In genomic region chr3:99927651-99928390, GRCh38 we compare ENCODE assay signal across 20 cellular contexts.
DNase-seq lines count a peak whose midpoint lies in the region; ATAC-seq and TF ChIP-seq lines count a peak whose summit lies in the region.
"Had no signal": no experiment of that assay in that cellular context is flagged by ENCODE, and none has a peak within 500 bp of the region (broad histone marks: within the 10 kb centered on the region; RNA-seq: fewer than 3 reads in every experiment).

No MANE protein-coding gene starts in this region.

- no peaks in the 10 kb centered on the region for H3K36me3 ChIP-seq in HUES64 (ENCODE audit: insufficient read depth, low read length)
- H3K36me3 ChIP-seq in esophagus squamous epithelium, result no peaks in the 10 kb centered on the region
- no peaks in the 10 kb centered on the region for H3K36me3 ChIP-seq in muscle layer of duodenum (ENCODE audit: control insufficient read depth in 1 of 2, insufficient read depth in 2 of 2, low read length in 2 of 2)
- H3K36me3 ChIP-seq in thoracic aorta, result no peaks in the 10 kb centered on the region
- H3K36me3 ChIP-seq: breast epithelium, thyroid gland had no signal

- intact Hi-C loops in esophagus squamous epithelium (cut with DNase I), result no loop called here

- H3K27ac ChIP-seq in HUES64 (ENCODE audit: low read depth, low read length) (peak overlapping the region; percentile 78), esophagus squamous epithelium (peak overlapping the region in 3 of 4 donors; percentile 21 to 59 (median 56)), muscle layer of duodenum (ENCODE audit: low read length) (peak overlapping the region; percentile 45), thoracic aorta (peak overlapping the region; percentile 85 to 90)
- H3K27ac ChIP-seq: spleen, thyroid gland had no signal

- H3K9me3 ChIP-seq in HUES64 (ENCODE audit: insufficient read depth, low read depth, low read length) (no peaks in the 10 kb centered on the region), esophagus squamous epithelium (no peaks in the 10 kb centered on the region), muscle layer of duodenum (ENCODE audit: control insufficient read depth in 1 of 2, low read length in 2 of 2) (no peaks in the 10 kb centered on the region), thoracic aorta (no peaks in the 10 kb centered on the region)
- H3K9me3 ChIP-seq: breast epithelium, spleen, thyroid gland had no signal

- TF ChIP-seq CTCF in esophagus squamous epithelium (IDR thresholded peaks at IDR 0.05) (no peak), thoracic aorta (IDR thresholded peaks at IDR 0.05) (no peak)

- ATAC-seq in thoracic aorta (ENCODE audit: insufficient number of reproducible peaks, low FRiP score, low read depth), result no peak
- ATAC-seq: naive thymus-derived CD8-positive, alpha-beta T cell had no signal

- H3K27me3 ChIP-seq in HUES64 (ENCODE audit: insufficient read depth, low read length) (no peaks in the 10 kb centered on the region), esophagus squamous epithelium (no peaks in the 10 kb centered on the region), muscle layer of duodenum (ENCODE audit: low read depth, low read length) (no peaks in the 10 kb centered on the region), thoracic aorta (replicated peaks; ENCODE audit: insufficient read depth) (no peaks in the 10 kb centered on the region)
- H3K27me3 ChIP-seq: breast epithelium, spleen, thyroid gland had no signal

- H3K4me1 ChIP-seq in HUES64 (ENCODE audit: insufficient read depth, low read length), result peaks cover 63% of the 10 kb centered on the region
- peaks cover 0 to 46% (median 14%) of the 10 kb centered on the region in 3 donors for H3K4me1 ChIP-seq in esophagus squamous epithelium
- peaks cover 9 to 27% of the 10 kb centered on the region in 2 donors for H3K4me1 ChIP-seq in muscle layer of duodenum (ENCODE audit: control insufficient read depth in 1 of 2, insufficient read depth in 2 of 2, low read length in 2 of 2)
- H3K4me1 ChIP-seq in thoracic aorta (ENCODE audit: control insufficient read depth in 1 of 2, low read depth in 2 of 2), result peaks cover 39 to 71% of the 10 kb centered on the region in 2 donors
- H3K4me1 ChIP-seq: spleen had no signal

- DNase-seq in esophagus squamous epithelium (lab: John Stamatoyannopoulos, UW) (no peak), thoracic aorta (ENCODE audit: low spot score) (no peak), NCI-H1436 treated with DMSO at 0.1 percent for 48 hours (lab: John Stamatoyannopoulos, UW) (no peak), D341Med (ENCODE audit: low spot score) (no peak), medulla oblongata (ENCODE audit: extremely low spot score) (no peak)
- DNase-seq: activated CD4-positive, alpha-beta T cell treated with anti-CD3 and anti-CD28 coated beads for 4 hours; dermis blood vessel endothelial cell; DND-41; foreskin melanocyte; immature natural killer cell; naive thymus-derived CD8-positive, alpha-beta T cell; NCI-H2029 treated with DMSO at 0.1 percent for 48 hours; posterior cingulate gyrus; spleen; SW 1271; thyroid gland had no signal

- TF ChIP-seq POLR2A in esophagus squamous epithelium (IDR thresholded peaks at IDR 0.05), result no peak

- H3K4me3 ChIP-seq in HUES64 (ENCODE audit: low read length) (peak overlapping the region; percentile 14; the same call in 1 of the 2 replicates), esophagus squamous epithelium (no peak overlapping the region), muscle layer of duodenum (ENCODE audit: low read depth in 1 of 2, low read length in 2 of 2) (no peak overlapping the region), thoracic aorta (no peak overlapping the region)
- H3K4me3 ChIP-seq: breast epithelium, lung, spleen, thyroid gland had no signal

- H3K9ac ChIP-seq in HUES64 (ENCODE audit: low read depth, low read length), result peak overlapping the region; percentile 22; the same call in 1 of the 2 replicates

- WGBS in HUES64, result 7% methylated on average over 6 of the region's 9 CpGs
- WGBS in esophagus squamous epithelium, 2 donors, result 79 to 82% methylated on average over 7 to 9 of the region's 9 CpGs
